23 cellular contexts compared by ENCODE assay signal in genomic region chr11:32610926-32611325, GRCh38.
"Had no signal": no experiment of that assay in that cellular context is flagged by ENCODE, and none has a peak within 500 bp of the region (broad histone marks: within the 10 kb centered on the region; RNA-seq: fewer than 3 reads in every experiment).

No MANE protein-coding gene starts in this region.

- H3K36me3 Mint-ChIP-seq: natural killer cell had no signal

- H3K4me3 ChIP-seq: coronary artery, esophagus muscularis mucosa, gastrocnemius medialis, hepatocyte, lower lobe of right lung, neural progenitor cell, right atrium auricular region, stomach, thyroid gland, upper lobe of left lung had no signal

- DNase-seq: dermis blood vessel endothelial cell; effector memory CD4-positive, alpha-beta T cell; foreskin fibroblast; gastrocnemius medialis; head of caudate nucleus; left colon; left ventricle myocardium superior; lower lobe of right lung; natural killer cell; stimulated activated CD4-positive, alpha-beta T cell treated with anti-CD3 and anti-CD28 coated beads, Interleukin-2, amount 100 ng/mL, for 24 hours; stimulated activated CD4-positive, alpha-beta T cell treated with anti-CD3 and anti-CD28 coated beads, Interleukin-4, amount 100 ng/mL, for 24 hours; stimulated activated naive CD4-positive, alpha-beta T cell treated with Interleukin-2 at 50 U/mL for 16 hours; stomach; thyroid gland; upper lobe of left lung had no signal

- ATAC-seq: gastrocnemius medialis; left colon; left ventricle myocardium superior; lower lobe of right lung; natural killer cell; sciatic nerve; stimulated activated effector memory CD8-positive, alpha-beta T cell treated with anti-CD3 and anti-CD28 coated beads, Interleukin-12 subunit alpha, Interleukin-12 subunit beta, amount 100 ng/mL, for 72 hours had no signal

- H3K27me3 Mint-ChIP-seq: progenitor cell of endocrine pancreas had no signal

- H3K4me3 Mint-ChIP-seq: natural killer cell; neural progenitor cell; stimulated activated effector memory CD8-positive, alpha-beta T cell treated with anti-CD3 and anti-CD28 coated beads, Interleukin-12 subunit alpha, Interleukin-12 subunit beta, amount 100 ng/mL, for 72 hours had no signal

- H3K27ac Mint-ChIP-seq: natural killer cell; neural progenitor cell; progenitor cell of endocrine pancreas; stimulated activated effector memory CD8-positive, alpha-beta T cell treated with anti-CD3 and anti-CD28 coated beads, Interleukin-12 subunit alpha, Interleukin-12 subunit beta, amount 100 ng/mL, for 72 hours had no signal

- H3K4me1 Mint-ChIP-seq: natural killer cell; stimulated activated effector memory CD8-positive, alpha-beta T cell treated with anti-CD3 and anti-CD28 coated beads, Interleukin-12 subunit alpha, Interleukin-12 subunit beta, amount 100 ng/mL, for 72 hours had no signal
